Comparison of ENCODE assay signal across 8 cellular contexts in the genomic region with DNA sequence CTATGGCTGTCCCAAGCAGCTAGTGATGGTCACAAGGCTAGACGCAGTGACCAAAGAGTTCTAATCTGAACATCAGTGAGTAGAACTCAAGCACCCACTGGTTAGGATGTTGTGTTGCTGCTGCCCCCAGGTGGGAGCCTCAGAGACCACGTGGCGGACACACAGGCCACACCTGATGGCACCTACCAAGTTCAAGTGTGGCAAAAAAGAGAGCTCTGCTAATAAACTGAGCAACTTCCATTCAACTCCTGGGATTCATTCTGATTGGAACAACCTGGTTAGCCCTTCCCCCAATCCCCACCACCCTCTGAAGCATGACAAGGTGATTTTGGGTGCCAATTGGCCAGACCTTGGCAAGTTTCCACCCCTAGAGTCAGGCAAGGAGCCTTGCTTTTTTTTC. TPM values are rescaled to one million over a fixed set of nuclear protein-coding genes. Genes with fewer than 3 reads are reported as not detected.
A peak's percentile ranks its signal among the peaks of the same experiment; 100 is the strongest.
DNase-seq lines count a peak whose midpoint lies in the region; TF ChIP-seq lines count a peak whose summit lies in the region.

No MANE protein-coding gene starts in this region.

- H3K27me3 ChIP-seq in tibial artery: no peaks in the 10 kb centered on the region

- H3K4me3 Mint-ChIP-seq in activated naive CD4-positive, alpha-beta T cell treated with anti-CD3 and anti-CD28 coated beads for 36 hours: peak overlapping the region; percentile 86

- no TSS peak for BruUV-seq in OCI-LY7 (replicated peaks; lab: Mats Ljungman, UMichigan)

- H2AFZ ChIP-seq in OCI-LY7 (ENCODE audit: low read length): no peak overlapping the region

- no peaks in the 10 kb centered on the region for H3K27me3 Mint-ChIP-seq in activated naive CD4-positive, alpha-beta T cell treated with anti-CD3 and anti-CD28 coated beads for 36 hours (ENCODE audit: low read depth)

- intact Hi-C loops in OCI-LY7 (cut with micrococcal nuclease; ENCODE audit: unreplicated experiment) (loop anchor here (1.0 to 5.0 kb wide), 2 partner anchors 53 to 201 kb away; no protein-coding TSS in a partner anchor), tibial artery (cut with DNase I; ENCODE audit: low total_unique reads) (loop anchor here (5.0 to 10.0 kb wide), 2 partner anchors 41 to 147 kb away; partner anchors contain the start of gene ZKSCAN2)
- intact Hi-C loops in activated naive CD4-positive, alpha-beta T cell treated with anti-CD3 and anti-CD28 coated beads for 36 hours (cut with micrococcal nuclease): loop anchor here (5.0 kb wide), 2 partner anchors 201 to 276 kb away; no protein-coding TSS in a partner anchor

- TF ChIP-seq CTCF in OCI-LY7 (conservative IDR thresholded peaks at IDR 0.05; ENCODE audit: low read length) (peak; percentile 72), retinal pigment epithelial cell (conservative IDR thresholded peaks at IDR 0.05; ENCODE audit: low read depth, low read length) (peak; percentile 7), coronary artery (IDR thresholded peaks at IDR 0.05) (no peak), tibial artery (IDR thresholded peaks at IDR 0.05) (no peak)

- CTCF ChIA-PET in OCI-LY7 (lab: Charles Lee; ENCODE audit: unreplicated experiment): interaction anchor here (0.6 to 1.2 kb wide), 3 partner anchors 11 to 202 kb away, joined by 3 to 4 read pairs (median 3); no protein-coding TSS in a partner anchor
- CTCF ChIA-PET in activated naive CD4-positive, alpha-beta T cell treated with anti-CD3 and anti-CD28 coated beads for 36 hours (lab: Charles Lee): interaction anchor here (1.0 to 5.7 kb wide), 5 partner anchors 15 to 126 kb away, joined by 3 to 25 read pairs (median 5); no protein-coding TSS in a partner anchor

- H3K9me3 Mint-ChIP-seq in activated naive CD4-positive, alpha-beta T cell treated with anti-CD3 and anti-CD28 coated beads for 36 hours: no peaks in the 10 kb centered on the region

- H3K36me3 ChIP-seq in OCI-LY7 (ENCODE audit: insufficient read depth, low read length) (no peaks in the 10 kb centered on the region), tibial artery (no peaks in the 10 kb centered on the region)

- H4K20me1 ChIP-seq in OCI-LY7 (ENCODE audit: insufficient read depth, low read length): no peaks in the 10 kb centered on the region; the same call in 1 of the 2 replicates

- DNase-seq in DMS53 (lab: John Stamatoyannopoulos, UW) (peak; percentile 42), DMS53 treated with DMSO at 0.1 percent for 48 hours (lab: John Stamatoyannopoulos, UW; ENCODE audit: unreplicated experiment) (no peak), OCI-LY7 (ENCODE audit: low spot score) (peak; percentile 73), retinal pigment epithelial cell (ENCODE audit: low read depth) (no peak), coronary artery (ENCODE audit: low spot score) (no peak), tibial artery (no peak), NCI-H1694 (lab: John Stamatoyannopoulos, UW) (no peak)
- peak; percentile 72 for DNase-seq in activated naive CD4-positive, alpha-beta T cell treated with anti-CD3 and anti-CD28 coated beads for 36 hours

- H3K27ac ChIP-seq in OCI-LY7 (ENCODE audit: low read depth, low read length, poor library complexity, severe bottlenecking) (no peak overlapping the region), coronary artery (no peak overlapping the region), tibial artery (peak overlapping the region in 1 of 2 donors; percentile 92)

- peaks cover 6% of the 10 kb centered on the region for H3K36me3 Mint-ChIP-seq in activated naive CD4-positive, alpha-beta T cell treated with anti-CD3 and anti-CD28 coated beads for 36 hours (ENCODE audit: low read depth)

- POLR2A ChIA-PET in OCI-LY7 (lab: Charles Lee): interaction anchor here (1.6 to 2.2 kb wide), 3 partner anchors 17 to 132 kb away, joined by 3 to 6 read pairs (median 5); no protein-coding TSS in a partner anchor

- peaks cover 29% of the 10 kb centered on the region for H3K4me1 ChIP-seq in OCI-LY7 (ENCODE audit: insufficient read depth, low read length, poor library complexity, severe bottlenecking)
- peaks cover 0 to 45% (median 33%) of the 10 kb centered on the region in 4 donors for H3K4me1 ChIP-seq in tibial artery

- no peak overlapping the region; the same call in 1 of the 2 replicates for H3K4me2 ChIP-seq in OCI-LY7 (ENCODE audit: low read length)

- peaks cover 27% of the 10 kb centered on the region; the same call in 1 of the 2 replicates for H3K79me2 ChIP-seq in OCI-LY7 (ENCODE audit: insufficient read depth, low read depth, low read length)

- H3K27ac Mint-ChIP-seq in activated naive CD4-positive, alpha-beta T cell treated with anti-CD3 and anti-CD28 coated beads for 36 hours: no peak overlapping the region

- H3K4me3 ChIP-seq in OCI-LY7 (ENCODE audit: low read depth, low read length, poor library complexity, severe bottlenecking) (no peak overlapping the region), retinal pigment epithelial cell (ENCODE audit: low read length) (no peak overlapping the region), coronary artery (no peak overlapping the region), tibial artery (no peak overlapping the region)

- no peaks in the 10 kb centered on the region for H3K9me3 ChIP-seq in OCI-LY7 (ENCODE audit: low read length)
- H3K9me3 ChIP-seq in tibial artery: no peaks in the 10 kb centered on the region

- H3K4me1 Mint-ChIP-seq in activated naive CD4-positive, alpha-beta T cell treated with anti-CD3 and anti-CD28 coated beads for 36 hours (ENCODE audit: low read depth): peaks cover 30% of the 10 kb centered on the region

- H3K9me2 ChIP-seq in OCI-LY7 (ENCODE audit: insufficient read depth, low read length): no peaks in the 10 kb centered on the region

RNA-seq across cellular contexts. Expression of gene LCMT1, which starts 3.5 kb away (rescaled TPM):
- total RNA-seq in OCI-LY7 (2014; rRNA removed; shearing (Covaris generic)): 19.4 and 31.3 TPM in 2 replicates
- 41.1 and 42.0 TPM in 2 replicates for total RNA-seq in OCI-LY7 (2022)
- total RNA-seq in activated naive CD4-positive, alpha-beta T cell treated with anti-CD3 and anti-CD28 coated beads for 36 hours: 10 to 100 TPM; 34.7 to 35.3 TPM

Comparison
In these comparisons a context has a peak if more than half of its experiments do, and no peak if none do; other contexts are left out.
1. DNase-seq: peak in DMS53 (single experiment), OCI-LY7 (single experiment) and activated naive CD4-positive, alpha-beta T cell treated with anti-CD3 and anti-CD28 coated beads for 36 hours (single experiment); none in DMS53 treated with DMSO at 0.1 percent for 48 hours (single experiment), retinal pigment epithelial cell (single experiment), coronary artery (single experiment), tibial artery (0 of 2) and NCI-H1694 (single experiment).
2. CTCF ChIP-seq: peak in OCI-LY7 (single experiment) and retinal pigment epithelial cell (single experiment); none in coronary artery (single experiment) and tibial artery (0 of 2).